10 cellular contexts compared by ENCODE assay signal in genomic region chr2:74549685-74549971, GRCh38. TPM values are rescaled to one million over a fixed set of nuclear protein-coding genes. Genes with fewer than 3 reads are reported as not detected.
DNase-seq lines count a peak whose midpoint lies in the region; ATAC-seq and TF ChIP-seq lines count a peak whose summit lies in the region.
"Had no signal": no experiment of that assay in that cellular context is flagged by ENCODE, and none has a peak within 500 bp of the region (broad histone marks: within the 10 kb centered on the region; RNA-seq: fewer than 3 reads in every experiment).

No MANE protein-coding gene starts in this region.

- no CpG with 5 or more reads among the region's 11 CpGs for WGBS in neuronal stem cell (ENCODE audit: extremely low coverage in 2 of 2, insufficient read length in 2 of 2, insufficient replicate concordance in 1 of 2), 2 donors

- no peak overlapping the region for H3K27ac ChIP-seq in CD4-positive, CD25-positive, alpha-beta regulatory T cell (ENCODE audit: insufficient read depth, low read length, poor library complexity, severe bottlenecking)
- H3K27ac ChIP-seq in duodenal mucosa (ENCODE audit: low read depth, low read length) = no peak overlapping the region
- H3K27ac ChIP-seq in neuronal stem cell (replicated peaks; ENCODE audit: low read length) = no peak overlapping the region
- H3K27ac ChIP-seq: HL-60 had no signal

- no peak overlapping the region for H3K14ac ChIP-seq in neuronal stem cell (ENCODE audit: low read length)

- peaks cover 33% of the 10 kb centered on the region for H3K27me3 ChIP-seq in CD4-positive, CD25-positive, alpha-beta regulatory T cell (ENCODE audit: control insufficient read depth, insufficient read depth, low read length)
- H3K27me3 ChIP-seq in duodenal mucosa (ENCODE audit: control insufficient read depth in 1 of 2, insufficient read depth in 2 of 2, low read length in 2 of 2) (peaks cover 4 to 8% of the 10 kb centered on the region in 2 donors), neuronal stem cell (ENCODE audit: control insufficient read depth in 3 of 3, insufficient read depth in 3 of 3, low read depth in 1 of 3, low read length in 3 of 3) (peaks cover 0 to 41% (median 0%) of the 10 kb centered on the region in 3 experiments)

- H4K8ac ChIP-seq in neuronal stem cell (ENCODE audit: low read depth, low read length) = no peak overlapping the region

- peaks cover 0 to 3% (median 0%) of the 10 kb centered on the region in 7 donors for H3K9me3 Mint-ChIP-seq in CD4-positive, CD25-positive, alpha-beta regulatory T cell

- H3K79me1 ChIP-seq in neuronal stem cell (ENCODE audit: low read depth, low read length) = peaks cover 4% of the 10 kb centered on the region

- H3K36me3 Mint-ChIP-seq in CD4-positive, CD25-positive, alpha-beta regulatory T cell = no peaks in the 10 kb centered on the region

- peaks cover 23% of the 10 kb centered on the region for H3K4me1 ChIP-seq in CD4-positive, CD25-positive, alpha-beta regulatory T cell (ENCODE audit: control insufficient read depth, insufficient read depth, low read length, poor library complexity, severe bottlenecking)
- H3K4me1 ChIP-seq in duodenal mucosa (ENCODE audit: control insufficient read depth in 1 of 2, insufficient read depth in 2 of 2, low read length in 2 of 2) (peaks cover 11 to 20% of the 10 kb centered on the region in 2 donors), neuronal stem cell (ENCODE audit: control insufficient read depth in 2 of 2, insufficient read depth in 1 of 2, low read depth in 1 of 2, low read length in 2 of 2) (peaks cover 4 to 21% of the 10 kb centered on the region in 2 donors)

- H2BK15ac ChIP-seq in neuronal stem cell (ENCODE audit: low read length) = no peak overlapping the region

- H3K23ac ChIP-seq in neuronal stem cell (ENCODE audit: low read depth, low read length, poor library complexity) = peak overlapping the region; percentile 6

- H3K4ac ChIP-seq in neuronal stem cell (ENCODE audit: low read length) = no peak overlapping the region

- H2BK12ac ChIP-seq in neuronal stem cell (ENCODE audit: low read length) = peak overlapping the region; percentile 7

- no peak overlapping the region for H2AK5ac ChIP-seq in neuronal stem cell (ENCODE audit: low read depth, low read length)

- H2BK120ac ChIP-seq in neuronal stem cell (ENCODE audit: low read depth, low read length) = no peak overlapping the region

- peak overlapping the region; percentile 88 for H3K18ac ChIP-seq in neuronal stem cell (ENCODE audit: low read length)

- H3K27ac Mint-ChIP-seq in CD4-positive, CD25-positive, alpha-beta regulatory T cell = no peak overlapping the region

- H3K4me3 ChIP-seq in CD4-positive, CD25-positive, alpha-beta regulatory T cell (ENCODE audit: low read depth, low read length) = no peak overlapping the region
- peak overlapping the region; percentile 60 for H3K4me3 ChIP-seq in LNCaP clone FGC (ENCODE audit: low read depth, low read length)
- peak overlapping the region; percentile 66 to 71 for H3K4me3 ChIP-seq in duodenal mucosa (ENCODE audit: low read depth in 1 of 2, low read length in 2 of 2)
- H3K4me3 ChIP-seq in neuronal stem cell (ENCODE audit: low read length in 2 of 2) = no peak overlapping the region

- H2BK5ac ChIP-seq in neuronal stem cell (ENCODE audit: low read length) = no peak overlapping the region

- peak overlapping the region in 3 of 4 donors; percentile 5 to 65 (median 46) for H3K4me3 Mint-ChIP-seq in CD4-positive, CD25-positive, alpha-beta regulatory T cell

- no peaks in the 10 kb centered on the region for H3K36me3 ChIP-seq in CD4-positive, CD25-positive, alpha-beta regulatory T cell (ENCODE audit: control insufficient read depth, insufficient read depth, low read length)
- H3K36me3 ChIP-seq in duodenal mucosa (ENCODE audit: control insufficient read depth in 1 of 2, insufficient read depth in 2 of 2, low read length in 2 of 2) = no peaks in the 10 kb centered on the region
- peaks cover 11 to 33% of the 10 kb centered on the region in 2 donors for H3K36me3 ChIP-seq in neuronal stem cell (replicated peaks in 1 of 2; ENCODE audit: control insufficient read depth in 2 of 2, insufficient read depth in 2 of 2, low read length in 2 of 2)

- peaks cover 5 to 23% (median 10%) of the 10 kb centered on the region in 4 donors for H3K4me1 Mint-ChIP-seq in CD4-positive, CD25-positive, alpha-beta regulatory T cell

- no peak for DNase-seq in CD4-positive, CD25-positive, alpha-beta regulatory T cell
- DNase-seq in LNCaP clone FGC (ENCODE audit: low read depth) = no peak
- no peak for DNase-seq in neuronal stem cell (ENCODE audit: low spot score)
- DNase-seq in NCI-H2196 (lab: John Stamatoyannopoulos, UW; ENCODE audit: unreplicated experiment) = no peak
- no peak for DNase-seq in HuH-7.5 (ENCODE audit: low spot score)
- DNase-seq: stimulated activated CD4-positive, alpha-beta T cell treated with anti-CD3 and anti-CD28 coated beads, Interleukin-4, amount 100 ng/mL, for 24 hours had no signal

- H4K91ac ChIP-seq in neuronal stem cell (ENCODE audit: low read depth, low read length, poor library complexity) = no peak overlapping the region

- no peak for TF ChIP-seq CTCF in LNCaP clone FGC (IDR thresholded peaks at IDR 0.05; ENCODE audit: control insufficient read depth, extremely low read depth, insufficient read depth)

- peak overlapping the region; percentile 84 for H3K4me2 ChIP-seq in neuronal stem cell (ENCODE audit: insufficient read depth, low read length, poor library complexity, severe bottlenecking)

- H2AFZ ChIP-seq in neuronal stem cell (ENCODE audit: low read length) = no peak overlapping the region

- no peaks in the 10 kb centered on the region for H3K9me3 ChIP-seq in CD4-positive, CD25-positive, alpha-beta regulatory T cell (ENCODE audit: control insufficient read depth in 2 of 2, low read length in 2 of 2)
- no peaks in the 10 kb centered on the region for H3K9me3 ChIP-seq in duodenal mucosa (ENCODE audit: control insufficient read depth in 1 of 2, low read length in 2 of 2)
- H3K9me3 ChIP-seq in neuronal stem cell (replicated peaks in 1 of 2; ENCODE audit: control insufficient read depth in 2 of 2, insufficient read depth in 1 of 2, low read depth in 1 of 2, low read length in 2 of 2) = no peaks in the 10 kb centered on the region

- H3K9ac ChIP-seq in duodenal mucosa (ENCODE audit: low read depth in 1 of 2, low read length in 2 of 2) (peak overlapping the region in 1 of 2 donors; percentile 41), neuronal stem cell (ENCODE audit: low read depth, low read length, poor library complexity) (peak overlapping the region; percentile 74)

- no peak for ATAC-seq in CD4-positive, CD25-positive, alpha-beta regulatory T cell (ENCODE audit: low read depth in 2 of 2)
- no peak for ATAC-seq in GM18511 (IDR thresholded peaks at IDR 0.05; ENCODE audit: unreplicated experiment)
- ATAC-seq in HG03469 (IDR thresholded peaks at IDR 0.05; ENCODE audit: unreplicated experiment) = no peak

- H3K27me3 Mint-ChIP-seq in CD4-positive, CD25-positive, alpha-beta regulatory T cell = peaks cover 66% of the 10 kb centered on the region

RNA-seq across cellular contexts. Expression of gene LOXL3, which starts 4.1 kb away (rescaled TPM):
- 1.1 TPM for total RNA-seq in CD4-positive, CD25-positive, alpha-beta regulatory T cell
- polyA plus RNA-seq in CD4-positive, CD25-positive, alpha-beta regulatory T cell = under 1 TPM in 1 of 4 donors, not detected in 3; 0.09 TPM
- polyA plus RNA-seq in neuronal stem cell (2013, experiment 1 of 2) = 16.9 TPM
- polyA plus RNA-seq in neuronal stem cell (2013, experiment 2 of 2) = 16.9 TPM

RNA-seq across cellular contexts. Expression of gene DOK1, which starts 4.9 kb away (rescaled TPM):
- total RNA-seq in CD4-positive, CD25-positive, alpha-beta regulatory T cell = 19.8 TPM
- polyA plus RNA-seq in CD4-positive, CD25-positive, alpha-beta regulatory T cell = 10 to 100 TPM; 29.9 to 39.3 (median 33.7) TPM
- 11.5 TPM for polyA plus RNA-seq in neuronal stem cell (2013, experiment 1 of 2)
- polyA plus RNA-seq in neuronal stem cell (2013, experiment 2 of 2) = 11.2 TPM

RNA-seq across cellular contexts. Expression of gene HTRA2, which starts 19.9 kb away (rescaled TPM):
- total RNA-seq in CD4-positive, CD25-positive, alpha-beta regulatory T cell = 25.8 TPM
- polyA plus RNA-seq in CD4-positive, CD25-positive, alpha-beta regulatory T cell = 10 to 100 TPM; 26.6 to 34.1 (median 30.5) TPM
- 24.3 TPM for polyA plus RNA-seq in neuronal stem cell (2013, experiment 1 of 2)
- 25.7 TPM for polyA plus RNA-seq in neuronal stem cell (2013, experiment 2 of 2)

RNA-seq across cellular contexts. Expression of gene AUP1, which starts 20.1 kb away (rescaled TPM):
- 183 TPM for total RNA-seq in CD4-positive, CD25-positive, alpha-beta regulatory T cell
- 100 to 1,000 TPM in 2 of 4 donors, 10 to 100 TPM in 2; 85.7 to 112 (median 99.7) TPM for polyA plus RNA-seq in CD4-positive, CD25-positive, alpha-beta regulatory T cell
- 65.9 TPM for polyA plus RNA-seq in neuronal stem cell (2013, experiment 1 of 2)
- polyA plus RNA-seq in neuronal stem cell (2013, experiment 2 of 2) = 64.5 TPM

RNA-seq across cellular contexts. Expression of gene DQX1, which starts 23.6 kb away (rescaled TPM):
- 0.15 TPM for total RNA-seq in CD4-positive, CD25-positive, alpha-beta regulatory T cell
- not detected for polyA plus RNA-seq in CD4-positive, CD25-positive, alpha-beta regulatory T cell
- polyA plus RNA-seq in neuronal stem cell (2013, experiment 1 of 2) = 0.17 TPM
- polyA plus RNA-seq in neuronal stem cell (2013, experiment 2 of 2) = 0.18 TPM

Comparison
In these comparisons a context has a peak if more than half of its experiments do, and no peak if none do; other contexts are left out.
1. H3K4me3 ChIP-seq: peak in LNCaP clone FGC (single experiment) and duodenal mucosa (2 of 2); none in CD4-positive, CD25-positive, alpha-beta regulatory T cell (single experiment) and neuronal stem cell (0 of 2).